8 cellular contexts compared by ENCODE assay signal in genomic region chr6:30453508-30454206, GRCh38. TPM values are rescaled to one million over a fixed set of nuclear protein-coding genes. Genes with fewer than 3 reads are reported as not detected.
A peak's percentile ranks its signal among the peaks of the same experiment; 100 is the strongest.
DNase-seq lines count a peak whose midpoint lies in the region; FAIRE-seq and TF ChIP-seq lines count a peak whose summit lies in the region.
"Not testable (repeated sequence)": the region's sequence is repeated elsewhere in the genome, so short reads cannot be mapped to it uniquely, and the experiment has no call there.

No MANE protein-coding gene starts in this region.

- FAIRE-seq in urothelium cell line (lab: Jason Lieb, UNC) = not testable (repeated sequence)

- H3K4me3 ChIP-seq in skeletal muscle cell (ENCODE audit: low read depth, low read length) = not testable (repeated sequence)

- TF ChIP-seq CTCF in GM10266 (IDR thresholded peaks at IDR 0.05; ENCODE audit: control insufficient read depth, insufficient read depth, low read depth, missing control alignments) = peak; percentile 94

- peak; percentile 93 for DNase-seq in GM10266 (ENCODE audit: extremely low spot score)
- peak; percentile 69 for DNase-seq in LoVo (ENCODE audit: low spot score)
- DNase-seq in OCI-M2 (lab: John Stamatoyannopoulos, UW; ENCODE audit: unreplicated experiment) = peak; percentile 77
- peak; percentile 61 to 78 for DNase-seq in activated CD8-positive, alpha-beta memory T cell treated with anti-CD3 and anti-CD28 coated beads for 1 hour (ENCODE audit: extremely low read depth in 1 of 2, low read depth in 1 of 2)
- DNase-seq in cerebellum (ENCODE audit: low spot score) = peak; percentile 7
- DNase-seq in iris pigment epithelial cell (ENCODE audit: low read depth) = peak; percentile 77
- DNase-seq in skeletal muscle cell (ENCODE audit: low read depth) = peak; percentile 35
- peak; percentile 84 for DNase-seq in urothelium cell line (ENCODE audit: low spot score)

RNA-seq across cellular contexts. Expression of gene HLA-E, which starts 35.7 kb away (rescaled TPM):
- 24.1 TPM for total RNA-seq in cerebellum

Comparison
In these comparisons a context has a peak if more than half of its experiments do, and no peak if none do; other contexts are left out.
1. DNase-seq: peak in every context shown above with its lines; median percentile 93 in GM10266; 84 in urothelium cell line; 77 in OCI-M2; 77 in iris pigment epithelial cell; 70 in activated CD8-positive, alpha-beta memory T cell treated with anti-CD3 and anti-CD28 coated beads for 1 hour; 69 in LoVo; 35 in skeletal muscle cell; 7 in cerebellum.